Comparison of ENCODE assay signal across 16 cellular contexts in genomic region chr6:107711953-107712522, GRCh38.
DNase-seq lines count a peak whose midpoint lies in the region; ATAC-seq, FAIRE-seq and TF ChIP-seq lines count a peak whose summit lies in the region.
"Had no signal": no experiment of that assay in that cellular context is flagged by ENCODE, and none has a peak within 500 bp of the region (broad histone marks: within the 10 kb centered on the region; RNA-seq: fewer than 3 reads in every experiment).

No MANE protein-coding gene starts in this region.

- TF ChIP-seq CTCF in HFFc6 (IDR thresholded peaks at IDR 0.05): no peak
- no peak for TF ChIP-seq CTCF in brain (conservative IDR thresholded peaks at IDR 0.05)
- TF ChIP-seq CTCF in osteoblast (IDR thresholded peaks at IDR 0.05; ENCODE audit: extremely low read depth, low read depth, low read length): no peak
- no peak for TF ChIP-seq CTCF in pancreas (IDR thresholded peaks at IDR 0.05)

- peaks cover 69% of the 10 kb centered on the region for H3K4me1 Mint-ChIP-seq in activated CD4-positive, alpha-beta T cell treated with anti-CD3 and anti-CD28 coated beads for 36 hours
- H3K4me1 Mint-ChIP-seq in HFFc6 (ENCODE audit: low read depth) (peaks cover 21% of the 10 kb centered on the region), brain (peaks cover 36% of the 10 kb centered on the region)

- no peak for FAIRE-seq in pancreas (lab: Jason Lieb, UNC)

- POLR2A ChIA-PET in activated CD4-positive, alpha-beta T cell treated with anti-CD3 and anti-CD28 coated beads for 36 hours (lab: Charles Lee): interaction anchor here (1.5 to 1.6 kb wide), 2 partner anchors 74 to 246 kb away, joined by 3 to 4 read pairs; partner anchors contain the start of gene SEC63

- no peaks in the 10 kb centered on the region for H3K79me2 ChIP-seq in osteoblast (ENCODE audit: insufficient read depth, low read length)

- H3K4me1 ChIP-seq in osteoblast (ENCODE audit: insufficient read depth, low read length): peaks cover 12% of the 10 kb centered on the region
- no peaks in the 10 kb centered on the region for H3K4me1 ChIP-seq in pancreas
- H3K4me1 ChIP-seq: uterus had no signal

- no peaks in the 10 kb centered on the region for H4K20me1 ChIP-seq in osteoblast (ENCODE audit: insufficient read depth, low read length)

- 37 to 42% methylated on average over 6 of the region's 6 CpGs for WGBS in pancreas, 2 donors

- no peak overlapping the region for H3K27ac ChIP-seq in osteoblast (ENCODE audit: low read depth, low read length)
- H3K27ac ChIP-seq in pancreas: no peak overlapping the region
- H3K27ac ChIP-seq: dorsolateral prefrontal cortex, gastrocnemius medialis, PC-9 had no signal

- H3K36me3 ChIP-seq in osteoblast (ENCODE audit: insufficient read depth, low read length) (no peaks in the 10 kb centered on the region), pancreas (no peaks in the 10 kb centered on the region)
- H3K36me3 ChIP-seq: gastrocnemius medialis, MG63, uterus had no signal

- H3K4me3 ChIP-seq in osteoblast (ENCODE audit: insufficient read depth, low read length) (no peak overlapping the region), pancreas (no peak overlapping the region)
- H3K4me3 ChIP-seq: MG63, PC-9 had no signal

- H3K27ac Mint-ChIP-seq in activated CD4-positive, alpha-beta T cell treated with anti-CD3 and anti-CD28 coated beads for 36 hours: peak overlapping the region; percentile 93
- H3K27ac Mint-ChIP-seq in HFFc6 (no peak overlapping the region), brain (peak overlapping the region; percentile 22 to 90 (median 68))

- peak overlapping the region; percentile 79 for H3K4me2 ChIP-seq in osteoblast (ENCODE audit: insufficient read depth, low read length)

- H2AFZ ChIP-seq in osteoblast (ENCODE audit: low read length): peak overlapping the region; percentile 62
- H2AFZ ChIP-seq: PC-9 had no signal

- peaks cover 8% of the 10 kb centered on the region for H3K36me3 Mint-ChIP-seq in activated CD4-positive, alpha-beta T cell treated with anti-CD3 and anti-CD28 coated beads for 36 hours (ENCODE audit: low read depth)
- H3K36me3 Mint-ChIP-seq in HFFc6 (ENCODE audit: low read depth): no peaks in the 10 kb centered on the region
- H3K36me3 Mint-ChIP-seq in brain: no peaks in the 10 kb centered on the region

- H3K27me3 ChIP-seq in osteoblast (ENCODE audit: insufficient read depth, low read length) (no peaks in the 10 kb centered on the region), pancreas (no peaks in the 10 kb centered on the region)
- H3K27me3 ChIP-seq: gastrocnemius medialis, uterus had no signal

- DNase-seq in activated CD4-positive, alpha-beta T cell treated with anti-CD3 and anti-CD28 coated beads for 36 hours: no peak
- DNase-seq in activated CD4-positive, alpha-beta T cell treated with anti-CD3 and anti-CD28 coated beads, Interleukin-2, amount 50 U/mL, for 48 hours: no peak
- DNase-seq in HFFc6: no peak
- DNase-seq in osteoblast (ENCODE audit: insufficient read length, low spot score, missing footprints): no peak
- no peak for DNase-seq in pancreas
- DNase-seq: anterior cingulate cortex, dorsolateral prefrontal cortex, gastrocnemius medialis, MG63, T-helper 9 cell had no signal

- H3K9me3 ChIP-seq in osteoblast (ENCODE audit: low read depth, low read length): no peaks in the 10 kb centered on the region
- H3K9me3 ChIP-seq in pancreas: no peaks in the 10 kb centered on the region
- H3K9me3 ChIP-seq: gastrocnemius medialis, MG63, uterus had no signal

- intact Hi-C loops in activated CD4-positive, alpha-beta T cell treated with anti-CD3 and anti-CD28 coated beads for 36 hours (cut with DNase I, micrococcal nuclease): loop anchor here (1.0 to 10.0 kb wide), 6 partner anchors 75 to 1187 kb away; no protein-coding TSS in a partner anchor
- intact Hi-C loops in pancreas (cut with DNase I): no loop called here

- CTCF ChIA-PET in activated CD4-positive, alpha-beta T cell treated with anti-CD3 and anti-CD28 coated beads for 36 hours (lab: Charles Lee): interaction anchor here (1.0 to 3.3 kb wide), 9 partner anchors 8 to 155 kb away, joined by 3 to 19 read pairs (median 11); partner anchors contain the start of gene SCML4

- H3K27me3 Mint-ChIP-seq in activated CD4-positive, alpha-beta T cell treated with anti-CD3 and anti-CD28 coated beads for 36 hours: no peaks in the 10 kb centered on the region
- H3K27me3 Mint-ChIP-seq in HFFc6 (ENCODE audit: insufficient read depth): peaks cover 21% of the 10 kb centered on the region
- peaks cover 2% of the 10 kb centered on the region for H3K27me3 Mint-ChIP-seq in brain

- H3K9me3 Mint-ChIP-seq in activated CD4-positive, alpha-beta T cell treated with anti-CD3 and anti-CD28 coated beads for 36 hours (ENCODE audit: low read depth): no peaks in the 10 kb centered on the region
- H3K9me3 Mint-ChIP-seq in HFFc6 (no peaks in the 10 kb centered on the region), brain (peaks cover 0 to 2% (median 0%) of the 10 kb centered on the region in 5 experiments)
- H3K9me3 Mint-ChIP-seq: neural crest cell had no signal

- peak overlapping the region; percentile 61 for H3K4me3 Mint-ChIP-seq in activated CD4-positive, alpha-beta T cell treated with anti-CD3 and anti-CD28 coated beads for 36 hours
- H3K4me3 Mint-ChIP-seq in HFFc6 (peak overlapping the region; percentile 82; the same call in 1 of the 2 replicates), brain (peak overlapping the region in 3 of 5 experiments; percentile 53 to 74 (median 70))
- H3K4me3 Mint-ChIP-seq: neural crest cell had no signal

- ATAC-seq in activated CD4-positive, alpha-beta T cell treated with anti-CD3 and anti-CD28 coated beads for 36 hours: no peak
- ATAC-seq in pancreas (no peak), GM21529 (IDR thresholded peaks at IDR 0.05; ENCODE audit: unreplicated experiment) (no peak), HG03432 (IDR thresholded peaks at IDR 0.05; ENCODE audit: unreplicated experiment) (no peak)
- ATAC-seq: gastrocnemius medialis had no signal

Comparison
In these comparisons a context has a peak if more than half of its experiments do, and no peak if none do; other contexts are left out.
1. intact Hi-C loops: an anchor here in activated CD4-positive, alpha-beta T cell treated with anti-CD3 and anti-CD28 coated beads for 36 hours (1.0 to 10.0 kb wide); none called in pancreas.